In genomic region chr1:92784051-92784638, GRCh38 we compare ENCODE assay signal across 8 cellular contexts. TPM values are rescaled to one million over a fixed set of nuclear protein-coding genes. Genes with fewer than 3 reads are reported as not detected.
DNase-seq lines count a peak whose midpoint lies in the region; TF ChIP-seq lines count a peak whose summit lies in the region.

No MANE protein-coding gene starts in this region.

- BruUV-seq in OCI-LY7 (replicated peaks; lab: Mats Ljungman, UMichigan): no TSS peak

- H4K20me1 ChIP-seq in GM23248 (ENCODE audit: insufficient read depth): no peaks in the 10 kb centered on the region
- no peaks in the 10 kb centered on the region for H4K20me1 ChIP-seq in OCI-LY7 (ENCODE audit: insufficient read depth, low read length)

- H3K4me3 ChIP-seq in GM23248: peak overlapping the region; percentile 73
- peak overlapping the region; percentile 88 for H3K4me3 ChIP-seq in OCI-LY7 (ENCODE audit: low read depth, low read length, poor library complexity, severe bottlenecking)
- H3K4me3 ChIP-seq in adipocyte (ENCODE audit: low read length): peak overlapping the region; percentile 94
- peak overlapping the region; percentile 82 to 87 for H3K4me3 ChIP-seq in right atrium auricular region

- intact Hi-C loops in OCI-LY7 (cut with micrococcal nuclease; ENCODE audit: unreplicated experiment): no loop called here

- H3K4me2 ChIP-seq in GM23248 (ENCODE audit: unreplicated experiment): peak overlapping the region; percentile 89
- peak overlapping the region; percentile 98 for H3K4me2 ChIP-seq in OCI-LY7 (ENCODE audit: low read length)

- H3F3A ChIP-seq in GM23248 (ENCODE audit: insufficient read depth): peaks cover 13% of the 10 kb centered on the region

- in situ Hi-C loops in GM23248 (cut with MboI): no loop called here

- H3K27me3 ChIP-seq in GM23248 (replicated peaks; ENCODE audit: insufficient read depth) (no peaks in the 10 kb centered on the region), adipocyte (replicated peaks; ENCODE audit: control insufficient read depth, insufficient read depth, low read length) (no peaks in the 10 kb centered on the region), right atrium auricular region (no peaks in the 10 kb centered on the region)

- peaks cover 43% of the 10 kb centered on the region for H3K79me2 ChIP-seq in GM23248 (ENCODE audit: insufficient read depth)
- peaks cover 15% of the 10 kb centered on the region; the same call in 1 of the 2 replicates for H3K79me2 ChIP-seq in OCI-LY7 (ENCODE audit: insufficient read depth, low read depth, low read length)

- H3K36me3 ChIP-seq in GM23248 (ENCODE audit: low read depth): no peaks in the 10 kb centered on the region
- 0 out of 2 replicates have a peak, but pooled peaks cover 3% of the 10 kb centered on the region for H3K36me3 ChIP-seq in OCI-LY7 (ENCODE audit: insufficient read depth, low read length)
- H3K36me3 ChIP-seq in adipocyte (ENCODE audit: control insufficient read depth, insufficient read depth, low read length, severe bottlenecking): no peaks in the 10 kb centered on the region
- no peaks in the 10 kb centered on the region for H3K36me3 ChIP-seq in right atrium auricular region

- peak; percentile 35 for DNase-seq in DMS114 treated with DMSO at 0.1 percent for 48 hours (lab: John Stamatoyannopoulos, UW; ENCODE audit: unreplicated experiment)
- DNase-seq in GM23248: peak; percentile 86
- peak; percentile 53 for DNase-seq in OCI-LY7 (ENCODE audit: low spot score)
- DNase-seq in adipocyte (ENCODE audit: low read depth): peak; percentile 73
- DNase-seq in right atrium auricular region (ENCODE audit: low spot score): no peak
- peak; percentile 32 for DNase-seq in putamen (ENCODE audit: low spot score)
- no peak for DNase-seq in NCI-H2107 treated with DMSO at 0.1 percent for 48 hours (lab: John Stamatoyannopoulos, UW; ENCODE audit: unreplicated experiment)
- DNase-seq in NCI-H526 treated with DMSO at 0.1 percent for 48 hours (lab: John Stamatoyannopoulos, UW): no peak

- 1 to 2% methylated on average over 19 to 24 of the region's 25 CpGs for WGBS in GM23248 (ENCODE audit: low coverage in 1 of 2, low lambda C conversion rate in 2 of 2, missing lambda C conversion rate in 2 of 2), 2 experiments

- H3K9me3 ChIP-seq in GM23248 (ENCODE audit: low read depth) (no peaks in the 10 kb centered on the region), OCI-LY7 (ENCODE audit: low read length) (no peaks in the 10 kb centered on the region), adipocyte (ENCODE audit: control insufficient read depth, low read length) (no peaks in the 10 kb centered on the region), right atrium auricular region (no peaks in the 10 kb centered on the region)

- H3K9ac ChIP-seq in GM23248 (peak overlapping the region; percentile 89), adipocyte (ENCODE audit: low read length) (peak overlapping the region; percentile 94)

- H2AFZ ChIP-seq in GM23248: peak overlapping the region; percentile 88
- H2AFZ ChIP-seq in OCI-LY7 (ENCODE audit: low read length): peak overlapping the region; percentile 77

- H3K9me2 ChIP-seq in GM23248 (ENCODE audit: insufficient read depth): no peaks in the 10 kb centered on the region
- H3K9me2 ChIP-seq in OCI-LY7 (ENCODE audit: insufficient read depth, low read length): no peaks in the 10 kb centered on the region

- H3K27ac ChIP-seq in GM23248 (peak overlapping the region; percentile 94), OCI-LY7 (ENCODE audit: low read depth, low read length, poor library complexity, severe bottlenecking) (peak overlapping the region; percentile 60), right atrium auricular region (peak overlapping the region; percentile 93 to 97)

- POLR2A ChIA-PET in OCI-LY7 (lab: Charles Lee): interaction anchor here (0.5 to 1.8 kb wide), 9 partner anchors 8 to 1126 kb away, joined by 3 to 13 read pairs (median 3); no protein-coding TSS in a partner anchor

- TF ChIP-seq CTCF in OCI-LY7 (conservative IDR thresholded peaks at IDR 0.05; ENCODE audit: low read length): no peak
- no peak for TF ChIP-seq CTCF in right atrium auricular region (IDR thresholded peaks at IDR 0.05)

- CTCF ChIA-PET in OCI-LY7 (lab: Charles Lee; ENCODE audit: unreplicated experiment): no interaction called here

- 0 out of 2 replicates have a peak, but pooled peaks cover 11% of the 10 kb centered on the region for H3K4me1 ChIP-seq in GM23248 (ENCODE audit: insufficient read depth)
- H3K4me1 ChIP-seq in OCI-LY7 (ENCODE audit: insufficient read depth, low read length, poor library complexity, severe bottlenecking): peaks cover 14% of the 10 kb centered on the region
- peaks cover 16% of the 10 kb centered on the region for H3K4me1 ChIP-seq in adipocyte (ENCODE audit: control insufficient read depth, insufficient read depth, low read length)
- peaks cover 0 to 24% of the 10 kb centered on the region in 2 donors for H3K4me1 ChIP-seq in right atrium auricular region

RNA-seq across cellular contexts. Expression of gene EVI5, which starts 0.8 kb away (rescaled TPM):
- total RNA-seq in GM23248 (2014; rRNA removed; shearing (Covaris generic)): 16.5 and 24.5 TPM in 2 replicates
- polyA plus RNA-seq in GM23248 (2016; fragmentation: Nextera tagmentation; extraction: Ambion mirVana): 18.7 and 20.0 TPM in 2 replicates
- total RNA-seq in OCI-LY7 (2014; rRNA removed; shearing (Covaris generic)): 15.1 and 27.3 TPM in 2 replicates
- 22.5 and 27.8 TPM in 2 replicates for total RNA-seq in OCI-LY7 (2022)
- total RNA-seq in right atrium auricular region: 10 to 100 TPM; 26.4 to 41.9 TPM

RNA-seq across cellular contexts. Expression of gene RPL5, which starts 47.7 kb away (rescaled TPM):
- 1,075 and 1,127 TPM in 2 replicates for total RNA-seq in GM23248 (2014; rRNA removed; shearing (Covaris generic))
- 733 and 750 TPM in 2 replicates for polyA plus RNA-seq in GM23248 (2016; fragmentation: Nextera tagmentation; extraction: Ambion mirVana)
- 1,862 and 2,614 TPM in 2 replicates for total RNA-seq in OCI-LY7 (2014; rRNA removed; shearing (Covaris generic))
- total RNA-seq in OCI-LY7 (2022) (1,651 and 1,677 TPM in 2 replicates), right atrium auricular region (1,000 to 10,000 TPM in 1 of 2 donors, 100 to 1,000 TPM in 1; 675 to 1,127 TPM)

Comparison
In these comparisons a context has a peak if more than half of its experiments do, and no peak if none do; other contexts are left out.
1. DNase-seq: peak in DMS114 treated with DMSO at 0.1 percent for 48 hours (single experiment), GM23248 (single experiment), OCI-LY7 (single experiment), adipocyte (single experiment) and putamen (single experiment); none in right atrium auricular region (single experiment), NCI-H2107 treated with DMSO at 0.1 percent for 48 hours (single experiment) and NCI-H526 treated with DMSO at 0.1 percent for 48 hours (single experiment).
2. Peak in every context shown above with its lines, with median percentiles within 50 percentile points of each other: H3K27ac ChIP-seq and H3K4me3 ChIP-seq.